ENCODE assay signal across 16 cellular contexts in the genomic region with DNA sequence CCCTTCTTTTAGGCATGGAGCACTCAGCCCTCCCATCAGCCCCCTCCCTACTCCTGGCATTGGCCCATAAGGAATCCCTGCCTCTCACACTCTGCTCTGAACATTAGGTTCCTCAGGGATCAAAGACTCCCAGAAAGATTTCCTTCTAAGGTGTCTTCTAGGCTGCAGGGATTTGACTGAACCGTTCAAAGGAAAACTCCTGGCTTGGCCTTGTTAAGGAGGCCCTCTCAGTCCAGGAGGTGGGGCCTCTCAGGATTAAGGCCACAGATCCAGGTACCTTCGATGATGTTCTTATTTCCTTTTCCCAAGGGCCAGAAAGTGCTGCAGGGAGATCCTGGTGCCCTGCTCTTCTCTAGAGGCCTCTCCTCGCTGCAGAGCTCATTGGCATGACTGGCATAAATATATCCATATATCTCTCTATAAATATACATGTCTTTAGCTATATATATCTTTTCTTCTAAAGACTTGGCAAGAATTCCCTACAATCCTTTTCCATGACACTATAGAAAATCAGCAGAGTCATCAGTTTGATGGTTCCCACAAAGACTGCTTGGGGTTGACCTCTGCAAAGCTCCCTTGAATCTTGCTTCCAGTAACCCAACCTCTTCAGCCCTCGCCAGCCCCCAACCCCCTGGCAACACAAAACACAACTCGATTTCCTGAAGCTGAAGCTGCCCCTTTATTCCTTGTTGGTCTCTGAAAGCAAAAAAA. TPM values are rescaled to one million over a fixed set of nuclear protein-coding genes. Genes with fewer than 3 reads are reported as not detected.
DNase-seq lines count a peak whose midpoint lies in the region; TF ChIP-seq lines count a peak whose summit lies in the region.
"Had no signal": no experiment of that assay in that cellular context is flagged by ENCODE, and none has a peak within 500 bp of the region (broad histone marks: within the 10 kb centered on the region; RNA-seq: fewer than 3 reads in every experiment).

No MANE protein-coding gene starts in this region.

- DNase-seq in A172 (ENCODE audit: low spot score) (peak; percentile 68), RPMI7951 (ENCODE audit: low read depth) (peak; percentile 53), neural progenitor cell (ENCODE audit: low spot score) (no peak), AG08396 (ENCODE audit: low spot score) (no peak), DMS153 (lab: John Stamatoyannopoulos, UW) (no peak), NCI-H1930 (lab: John Stamatoyannopoulos, UW) (no peak)
- no peak for DNase-seq in activated naive CD4-positive, alpha-beta T cell treated with anti-CD3 and anti-CD28 coated beads for 36 hours
- DNase-seq: activated CD8-positive, alpha-beta T cell treated with anti-CD3 and anti-CD28 coated beads, Interleukin-2, amount 10 ng/mL, durations not matched to agents 7 days and 5 days; DND-41; KG1; NCI-H2081 treated with DMSO at 0.1 percent for 48 hours had no signal

- H4K20me1 ChIP-seq in neural progenitor cell (ENCODE audit: low read depth): no peaks in the 10 kb centered on the region

- H3K27me3 ChIP-seq in esophagus (ENCODE audit: control insufficient read depth in 1 of 2, insufficient read depth in 2 of 2, low read length in 2 of 2) (no peaks in the 10 kb centered on the region), neural progenitor cell (no peaks in the 10 kb centered on the region)
- H3K27me3 ChIP-seq: heart left ventricle, tibial nerve had no signal

- no peak overlapping the region for H3K9ac ChIP-seq in neural progenitor cell

- no peaks in the 10 kb centered on the region for H3K9me3 ChIP-seq in esophagus (ENCODE audit: control insufficient read depth in 2 of 2, insufficient read depth in 1 of 2, low read depth in 1 of 2, low read length in 1 of 2)
- no peaks in the 10 kb centered on the region for H3K9me3 ChIP-seq in neural progenitor cell (ENCODE audit: low read depth)
- H3K9me3 ChIP-seq: heart left ventricle, tibial nerve had no signal

- intact Hi-C loops in activated naive CD4-positive, alpha-beta T cell treated with anti-CD3 and anti-CD28 coated beads for 36 hours (cut with micrococcal nuclease): no loop called here

- H3K4me2 ChIP-seq in neural progenitor cell: peak overlapping the region; percentile 4

- H3K36me3 Mint-ChIP-seq in neural progenitor cell: peaks cover 22% of the 10 kb centered on the region
- H3K36me3 Mint-ChIP-seq in activated naive CD4-positive, alpha-beta T cell treated with anti-CD3 and anti-CD28 coated beads for 36 hours (ENCODE audit: low read depth): no peaks in the 10 kb centered on the region
- H3K36me3 Mint-ChIP-seq: activated naive CD4-positive, alpha-beta T cell treated with anti-CD3 and anti-CD28 coated beads, Interleukin-2, amount 50 U/mL, for 24 hours had no signal

- no peak overlapping the region for H3K4me3 Mint-ChIP-seq in neural progenitor cell
- no peak overlapping the region for H3K4me3 Mint-ChIP-seq in activated naive CD4-positive, alpha-beta T cell treated with anti-CD3 and anti-CD28 coated beads for 36 hours
- H3K4me3 Mint-ChIP-seq: activated CD8-positive, alpha-beta T cell treated with anti-CD3 and anti-CD28 coated beads, Interleukin-2, amount 10 ng/mL, durations not matched to agents 7 days and 5 days; activated naive CD4-positive, alpha-beta T cell treated with anti-CD3 and anti-CD28 coated beads, Interleukin-2, amount 50 U/mL, for 24 hours; T-helper 2 cell treated with Interferon-gamma antibody and Interleukin-4, amounts not matched to agents 5 μg/mL and 100 μg/mL, for 36 hours had no signal

- peaks cover 0 to 3% of the 10 kb centered on the region in 2 donors for H3K36me3 ChIP-seq in esophagus (ENCODE audit: control insufficient read depth in 2 of 2, insufficient read depth in 2 of 2, low read length in 1 of 2)
- no peaks in the 10 kb centered on the region for H3K36me3 ChIP-seq in neural progenitor cell
- H3K36me3 ChIP-seq: tibial nerve had no signal

- no peak for TF ChIP-seq CTCF in neural progenitor cell (IDR thresholded peaks at IDR 0.05)

- peaks cover 3% of the 10 kb centered on the region for H3K27me3 Mint-ChIP-seq in neural progenitor cell (ENCODE audit: insufficient read depth, low read depth)
- peaks cover 8% of the 10 kb centered on the region for H3K27me3 Mint-ChIP-seq in activated naive CD4-positive, alpha-beta T cell treated with anti-CD3 and anti-CD28 coated beads for 36 hours (ENCODE audit: low read depth)

- H3K4me3 ChIP-seq in esophagus (ENCODE audit: low read depth in 1 of 2, low read length in 2 of 2) (no peak overlapping the region), neural progenitor cell (no peak overlapping the region)
- H3K4me3 ChIP-seq: heart left ventricle, tibial nerve had no signal

- peaks cover 12% of the 10 kb centered on the region for H3F3A ChIP-seq in neural progenitor cell (ENCODE audit: low read depth)

- no peaks in the 10 kb centered on the region for H3K9me3 Mint-ChIP-seq in neural progenitor cell
- H3K9me3 Mint-ChIP-seq in activated naive CD4-positive, alpha-beta T cell treated with anti-CD3 and anti-CD28 coated beads for 36 hours: no peaks in the 10 kb centered on the region
- H3K9me3 Mint-ChIP-seq: activated naive CD4-positive, alpha-beta T cell treated with anti-CD3 and anti-CD28 coated beads, Interleukin-2, amount 50 U/mL, for 24 hours; T-helper 2 cell treated with Interferon-gamma antibody and Interleukin-4, amounts not matched to agents 5 μg/mL and 100 μg/mL, for 36 hours had no signal

- H3K79me2 ChIP-seq in neural progenitor cell (ENCODE audit: low read depth): no peaks in the 10 kb centered on the region

- WGBS in esophagus, 2 donors: 49 to 62% methylated on average over 5 of the region's 5 CpGs

- H3K4me1 Mint-ChIP-seq in neural progenitor cell: peaks cover 63% of the 10 kb centered on the region
- H3K4me1 Mint-ChIP-seq in activated naive CD4-positive, alpha-beta T cell treated with anti-CD3 and anti-CD28 coated beads for 36 hours (ENCODE audit: low read depth): no peaks in the 10 kb centered on the region

- H3K27ac Mint-ChIP-seq in neural progenitor cell: no peak overlapping the region
- H3K27ac Mint-ChIP-seq in activated naive CD4-positive, alpha-beta T cell treated with anti-CD3 and anti-CD28 coated beads for 36 hours: no peak overlapping the region
- H3K27ac Mint-ChIP-seq: activated CD8-positive, alpha-beta T cell treated with anti-CD3 and anti-CD28 coated beads, Interleukin-2, amount 10 ng/mL, durations not matched to agents 7 days and 5 days; T-helper 2 cell treated with Interferon-gamma antibody and Interleukin-4, amounts not matched to agents 5 μg/mL and 100 μg/mL, for 36 hours had no signal

- H3K4me1 ChIP-seq in esophagus (ENCODE audit: control insufficient read depth in 2 of 2, insufficient read depth in 2 of 2, low read length in 1 of 2) (peaks cover 8 to 9% of the 10 kb centered on the region in 2 donors), neural progenitor cell (peaks cover 52% of the 10 kb centered on the region)

- H3K27ac ChIP-seq in esophagus (ENCODE audit: low read depth in 2 of 2, low read length in 1 of 2) (peak overlapping the region; percentile 69 to 90), neural progenitor cell (no peak overlapping the region)

- H2AFZ ChIP-seq in neural progenitor cell (replicated peaks): no peak overlapping the region

- CTCF ChIA-PET in activated naive CD4-positive, alpha-beta T cell treated with anti-CD3 and anti-CD28 coated beads for 36 hours (lab: Charles Lee): no interaction called here

RNA-seq across cellular contexts. Expression of a gene that starts 59.0 kb away (rescaled TPM):
- 6.8 and 15.8 TPM in 2 replicates for total RNA-seq in A172 (2014; rRNA removed; shearing (Covaris generic))
- total RNA-seq in RPMI7951 (2014; rRNA removed; shearing (Covaris generic)): 7.0 and 9.4 TPM in 2 replicates
- polyA plus RNA-seq in esophagus: 10 to 100 TPM; 12.6 to 25.5 TPM
- total RNA-seq in neural progenitor cell (ENCODE audit: low replicate concordance): 1.7 and 2.3 TPM in 2 replicates
- total RNA-seq in activated naive CD4-positive, alpha-beta T cell treated with anti-CD3 and anti-CD28 coated beads for 36 hours: under 1 TPM; 0.26 to 0.35 TPM

Comparison
In these comparisons a context has a peak if more than half of its experiments do, and no peak if none do; other contexts are left out.
1. DNase-seq: peak in A172 (single experiment) and RPMI7951 (single experiment); none in neural progenitor cell (single experiment), activated naive CD4-positive, alpha-beta T cell treated with anti-CD3 and anti-CD28 coated beads for 36 hours (single experiment), AG08396 (single experiment), DMS153 (single experiment) and NCI-H1930 (0 of 2).